Comparison of ENCODE assay signal across 11 cellular contexts in genomic region chr9:11338130-11338529, GRCh38.
DNase-seq lines count a peak whose midpoint lies in the region; ATAC-seq lines count a peak whose summit lies in the region.
"Had no signal": no experiment of that assay in that cellular context is flagged by ENCODE, and none has a peak within 500 bp of the region (broad histone marks: within the 10 kb centered on the region; RNA-seq: fewer than 3 reads in every experiment).

No MANE protein-coding gene starts in this region.

- ATAC-seq in GM18511 (IDR thresholded peaks at IDR 0.05; ENCODE audit: unreplicated experiment), result peak; percentile 77
- peak; percentile 82 for ATAC-seq in GM21529 (IDR thresholded peaks at IDR 0.05; ENCODE audit: unreplicated experiment)
- ATAC-seq in HG03139 (IDR thresholded peaks at IDR 0.05; ENCODE audit: unreplicated experiment), result peak; percentile 72
- no peak for ATAC-seq in HG02588 (IDR thresholded peaks at IDR 0.05; ENCODE audit: unreplicated experiment)
- ATAC-seq: stimulated activated effector memory CD8-positive, alpha-beta T cell treated with anti-CD3 and anti-CD28 coated beads, Interleukin-12 subunit alpha, Interleukin-12 subunit beta, amount 100 ng/mL, for 72 hours had no signal

- no peak overlapping the region for H3K4me3 ChIP-seq in H7 (ENCODE audit: insufficient read depth, low read depth, low read length)

- H3K36me3 ChIP-seq in H7 (replicated peaks; ENCODE audit: control insufficient read depth, insufficient read depth, low read length), result no peaks in the 10 kb centered on the region

- DNase-seq in OCI-M1 (lab: John Stamatoyannopoulos, UW) (peak; percentile 88), H7 (no peak), ureter (ENCODE audit: low spot score) (no peak), amygdala (lab: John Stamatoyannopoulos, UW) (no peak)
- DNase-seq: HCEC 1CT, NCI-H146 had no signal

- H3K27me3 ChIP-seq in H7 (ENCODE audit: control insufficient read depth, insufficient read depth, low read length), result no peaks in the 10 kb centered on the region
